In the genomic region with DNA sequence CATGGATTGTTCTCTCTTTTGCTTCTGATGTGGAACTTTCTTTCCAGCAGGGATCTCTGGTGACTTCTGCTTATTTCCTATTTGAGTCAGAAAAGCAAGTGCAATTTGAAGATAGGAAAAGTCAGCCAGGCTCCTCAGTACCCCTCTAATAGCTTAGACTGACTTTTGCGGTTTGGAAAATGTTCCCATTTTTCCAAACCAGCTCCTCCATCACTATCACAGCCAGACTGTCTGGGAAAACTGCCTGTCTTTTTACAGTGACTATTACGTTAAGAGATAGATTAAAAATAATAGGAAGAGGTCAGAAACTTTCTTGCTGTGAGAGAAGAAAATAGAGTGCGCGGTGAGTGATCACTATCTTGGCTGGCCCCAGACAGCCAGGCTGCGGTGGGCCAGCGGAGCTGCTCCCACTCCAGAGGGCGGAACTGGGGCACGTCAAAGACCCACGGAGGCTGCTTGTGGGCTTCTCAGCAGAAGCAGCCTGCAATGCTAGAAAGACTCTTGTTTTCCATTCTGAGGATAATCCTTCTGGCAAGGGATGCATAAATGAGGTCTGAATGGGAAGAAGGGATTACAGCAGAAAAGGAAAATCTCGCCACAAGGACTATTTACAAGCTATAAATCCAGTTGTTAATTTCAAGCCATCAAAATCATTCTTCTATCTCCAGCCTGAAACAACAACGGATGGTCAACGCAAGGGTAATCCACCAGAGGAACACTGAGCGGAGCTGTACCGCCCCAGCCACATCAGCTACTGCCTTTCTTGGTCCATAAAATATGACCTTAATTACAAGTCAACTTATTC, we compare ENCODE assay signal across 23 cellular contexts.
"Had no signal": no experiment of that assay in that cellular context is flagged by ENCODE, and none has a peak within 500 bp of the region (broad histone marks: within the 10 kb centered on the region; RNA-seq: fewer than 3 reads in every experiment).

No MANE protein-coding gene starts in this region.

- H3K4me1 Mint-ChIP-seq: activated CD4-positive, alpha-beta memory T cell treated with anti-CD3 and anti-CD28 coated beads, Interleukin-2, amount 10 ng/mL, durations not matched to agents 7 days and 5 days; activated CD4-positive, alpha-beta T cell treated with anti-CD3 and anti-CD28 coated beads, Interleukin-2, amount 10 ng/mL, durations not matched to agents 24 days and 14 days; activated CD8-positive, alpha-beta memory T cell treated with anti-CD3 and anti-CD28 coated beads, Interleukin-2, amount 10 ng/mL, durations not matched to agents 7 days and 5 days; activated naive CD4-positive, alpha-beta T cell treated with anti-CD3 and anti-CD28 coated beads, Interleukin-2, amount 10 ng/mL, durations not matched to agents 7 days and 5 days; activated naive CD8-positive, alpha-beta T cell treated with anti-CD3 and anti-CD28 coated beads, Interleukin-2, amount 50 U/mL, for 24 hours; immature natural killer cell had no signal

- H3K9me3 Mint-ChIP-seq: activated CD4-positive, alpha-beta memory T cell treated with anti-CD3 and anti-CD28 coated beads, Interleukin-2, amount 10 ng/mL, durations not matched to agents 7 days and 5 days; activated CD4-positive, alpha-beta T cell treated with anti-CD3 and anti-CD28 coated beads, Interleukin-2, amount 10 ng/mL, durations not matched to agents 24 days and 14 days; activated naive CD4-positive, alpha-beta T cell treated with anti-CD3 and anti-CD28 coated beads, Interleukin-2, amount 10 ng/mL, durations not matched to agents 7 days and 5 days; activated naive CD8-positive, alpha-beta T cell treated with anti-CD3 and anti-CD28 coated beads, Interleukin-2, amount 50 U/mL, for 24 hours; dendritic cell treated with granulocyte-macrophage colony-stimulating factor and Interleukin-4, amounts not matched to agents 40 ng/mL and 50 ng/mL, for 4 days had no signal

- H3K4me1 ChIP-seq: body of pancreas, upper lobe of left lung had no signal

- DNase-seq: activated CD4-positive, alpha-beta memory T cell treated with anti-CD3 and anti-CD28 coated beads, Interleukin-2, amount 10 ng/mL, durations not matched to agents 7 days and 5 days; activated CD4-positive, alpha-beta T cell treated with anti-CD3 and anti-CD28 coated beads, Interleukin-2, amount 10 ng/mL, durations not matched to agents 24 days and 14 days; activated CD8-positive, alpha-beta memory T cell treated with anti-CD3 and anti-CD28 coated beads, Interleukin-2, amount 10 ng/mL, durations not matched to agents 7 days and 5 days; activated effector memory CD4-positive, alpha-beta T cell treated with anti-CD3 and anti-CD28 coated beads, Interleukin-2, amount 50 U/mL, for 16 hours; activated naive CD4-positive, alpha-beta T cell treated with anti-CD3 and anti-CD28 coated beads, Interleukin-2, amount 10 ng/mL, durations not matched to agents 7 days and 5 days; activated naive CD8-positive, alpha-beta T cell treated with anti-CD3 and anti-CD28 coated beads, Interleukin-2, amount 50 U/mL, for 24 hours; activated T-cell treated with anti-CD3 and anti-CD28 coated beads for 4 hours; anterior cingulate cortex; body of pancreas; effector CD4-positive, alpha-beta T cell; foreskin melanocyte; immature natural killer cell; left ventricle myocardium superior; occipital lobe; posterior cingulate gyrus; spleen; stimulated activated CD4-positive, alpha-beta T cell treated with anti-CD3 and anti-CD28 coated beads, Interleukin-4, amount 100 ng/mL, for 1 hour; stimulated activated naive CD4-positive, alpha-beta T cell; testis had no signal

- ATAC-seq: activated CD4-positive, CD25-positive, alpha-beta regulatory T cell treated with anti-CD3 and anti-CD28 coated beads, Interleukin-2, amount 50 U/mL, for 24 hours; activated CD8-positive, alpha-beta memory T cell treated with anti-CD3 and anti-CD28 coated beads, Interleukin-2, amount 10 ng/mL, durations not matched to agents 7 days and 5 days; activated naive CD8-positive, alpha-beta T cell treated with anti-CD3 and anti-CD28 coated beads, Interleukin-2, amount 50 U/mL, for 24 hours; body of pancreas; left ventricle myocardium superior had no signal

- H3K36me3 Mint-ChIP-seq: activated CD8-positive, alpha-beta memory T cell treated with anti-CD3 and anti-CD28 coated beads, Interleukin-2, amount 10 ng/mL, durations not matched to agents 7 days and 5 days; activated naive CD4-positive, alpha-beta T cell treated with anti-CD3 and anti-CD28 coated beads, Interleukin-2, amount 10 ng/mL, durations not matched to agents 7 days and 5 days; immature natural killer cell had no signal

- H3K27me3 Mint-ChIP-seq: activated CD4-positive, alpha-beta T cell treated with anti-CD3 and anti-CD28 coated beads, Interleukin-2, amount 10 ng/mL, durations not matched to agents 24 days and 14 days; activated CD8-positive, alpha-beta memory T cell treated with anti-CD3 and anti-CD28 coated beads, Interleukin-2, amount 10 ng/mL, durations not matched to agents 7 days and 5 days; activated naive CD4-positive, alpha-beta T cell treated with anti-CD3 and anti-CD28 coated beads, Interleukin-2, amount 10 ng/mL, durations not matched to agents 7 days and 5 days had no signal

- H3K27me3 ChIP-seq: body of pancreas, testis, upper lobe of left lung had no signal

- H3K27ac ChIP-seq: body of pancreas, spleen, testis, upper lobe of left lung, VCaP had no signal

- H3K9me3 ChIP-seq: body of pancreas, spleen, testis, upper lobe of left lung had no signal

- H3K4me3 Mint-ChIP-seq: activated CD4-positive, alpha-beta memory T cell treated with anti-CD3 and anti-CD28 coated beads, Interleukin-2, amount 10 ng/mL, durations not matched to agents 7 days and 5 days; activated CD4-positive, alpha-beta T cell treated with anti-CD3 and anti-CD28 coated beads, Interleukin-2, amount 10 ng/mL, durations not matched to agents 24 days and 14 days; activated CD8-positive, alpha-beta memory T cell treated with anti-CD3 and anti-CD28 coated beads, Interleukin-2, amount 10 ng/mL, durations not matched to agents 7 days and 5 days; activated naive CD4-positive, alpha-beta T cell treated with anti-CD3 and anti-CD28 coated beads, Interleukin-2, amount 10 ng/mL, durations not matched to agents 7 days and 5 days; activated naive CD8-positive, alpha-beta T cell treated with anti-CD3 and anti-CD28 coated beads, Interleukin-2, amount 50 U/mL, for 24 hours; dendritic cell treated with granulocyte-macrophage colony-stimulating factor and Interleukin-4, amounts not matched to agents 40 ng/mL and 50 ng/mL, for 4 days; immature natural killer cell had no signal

- H3K36me3 ChIP-seq: spleen, upper lobe of left lung had no signal

- H3K27ac Mint-ChIP-seq: activated CD4-positive, alpha-beta memory T cell treated with anti-CD3 and anti-CD28 coated beads, Interleukin-2, amount 10 ng/mL, durations not matched to agents 7 days and 5 days; activated CD4-positive, alpha-beta T cell treated with anti-CD3 and anti-CD28 coated beads, Interleukin-2, amount 10 ng/mL, durations not matched to agents 24 days and 14 days; activated CD8-positive, alpha-beta memory T cell treated with anti-CD3 and anti-CD28 coated beads, Interleukin-2, amount 10 ng/mL, durations not matched to agents 7 days and 5 days; activated naive CD4-positive, alpha-beta T cell treated with anti-CD3 and anti-CD28 coated beads, Interleukin-2, amount 10 ng/mL, durations not matched to agents 7 days and 5 days; activated naive CD8-positive, alpha-beta T cell treated with anti-CD3 and anti-CD28 coated beads, Interleukin-2, amount 50 U/mL, for 24 hours; dendritic cell treated with granulocyte-macrophage colony-stimulating factor and Interleukin-4, amounts not matched to agents 40 ng/mL and 50 ng/mL, for 4 days; immature natural killer cell had no signal

- H3K4me3 ChIP-seq: body of pancreas, spleen, testis, upper lobe of left lung had no signal
